8 cellular contexts compared by ENCODE assay signal in genomic region chr3:150546226-150547044, GRCh38. TPM values are rescaled to one million over a fixed set of nuclear protein-coding genes. Genes with fewer than 3 reads are reported as not detected.
DNase-seq lines count a peak whose midpoint lies in the region; ATAC-seq and TF ChIP-seq lines count a peak whose summit lies in the region.

EIF2A (plus strand) TSS chr3:150546787; CDS start chr3:150546803, 16 bp downstream.
SERP1 (minus strand) TSS chr3:150546496; CDS start chr3:150546135, 361 bp downstream.

- H3K4me2 ChIP-seq in Karpas-422 (ENCODE audit: low read depth, low read length, poor library complexity, severe bottlenecking), result peak within 1 kb of the TSS; percentile 96

- peak; percentile 93 for TF ChIP-seq POLR2A in esophagus muscularis mucosa (IDR thresholded peaks at IDR 0.05; ENCODE audit: low read depth)

- H2AFZ ChIP-seq in Karpas-422 (ENCODE audit: low read length), result peak within 1 kb of the TSS; percentile 44; the same call in 1 of the 2 replicates

- H3K27me3 ChIP-seq in Karpas-422 (ENCODE audit: low read length), result no peaks in the 10 kb centered on the region
- no peaks in the 10 kb centered on the region for H3K27me3 ChIP-seq in esophagus muscularis mucosa
- H3K27me3 ChIP-seq in muscle layer of duodenum (ENCODE audit: low read depth, low read length), result no peaks in the 10 kb centered on the region

- peak; percentile 89 for ATAC-seq in GM21825 (IDR thresholded peaks at IDR 0.05; ENCODE audit: unreplicated experiment)

- H3K9ac ChIP-seq in Karpas-422 (ENCODE audit: low read length), result peak within 1 kb of the TSS; percentile 93

- H3K27ac ChIP-seq in Karpas-422 (ENCODE audit: low read length) (peak within 1 kb of the TSS; percentile 75), esophagus muscularis mucosa (replicated peaks in 1 of 4) (peak within 1 kb of the TSS; percentile 97 to 100 (median 98)), muscle layer of duodenum (ENCODE audit: low read length) (peak within 1 kb of the TSS; percentile 94)

- peaks cover 70% of the 10 kb centered on the region for H3K79me2 ChIP-seq in Karpas-422 (ENCODE audit: low read length)

- no peak for TF ChIP-seq EP300 in esophagus muscularis mucosa (IDR thresholded peaks at IDR 0.05)

- no peaks in the 10 kb centered on the region for H3K9me2 ChIP-seq in Karpas-422 (replicated peaks; ENCODE audit: insufficient read depth, low read length)

- DNase-seq in DMS79 treated with DMSO at 0.1 percent for 48 hours (lab: John Stamatoyannopoulos, UW), result peak; percentile 94
- DNase-seq in Karpas-422, result peak; percentile 100
- peak; percentile 98 for DNase-seq in RKO (ENCODE audit: low spot score)
- DNase-seq in activated T-helper 1 cell treated with Interleukin-2 at 50 U/mL for 16 hours (ENCODE audit: low read depth), result peak; percentile 99
- peak; percentile 99 for DNase-seq in esophagus muscularis mucosa (ENCODE audit: extremely low spot score)
- DNase-seq in stimulated activated CD8-positive, alpha-beta memory T cell treated with anti-CD3 and anti-CD28 coated beads, Interleukin-7, amount 100 ng/mL, for 4 hours (ENCODE audit: low read depth in 2 of 2), result peak; percentile 99

- H3K36me3 ChIP-seq in Karpas-422 (ENCODE audit: insufficient read depth, low read length) (peaks cover 30% of the 10 kb centered on the region), esophagus muscularis mucosa (peaks cover 0 to 25% (median 18%) of the 10 kb centered on the region in 4 donors), muscle layer of duodenum (ENCODE audit: control insufficient read depth in 1 of 2, insufficient read depth in 2 of 2, low read length in 2 of 2) (peaks cover 10 to 11% of the 10 kb centered on the region in 2 donors)

- H3K4me3 ChIP-seq in Karpas-422 (ENCODE audit: low read length) (peak within 1 kb of the TSS; percentile 93), esophagus muscularis mucosa (peak within 1 kb of the TSS; percentile 72 to 95 (median 91)), muscle layer of duodenum (ENCODE audit: low read depth in 1 of 2, low read length in 2 of 2) (peak within 1 kb of the TSS; percentile 88 to 91)

- TF ChIP-seq CTCF in esophagus muscularis mucosa (IDR thresholded peaks at IDR 0.05), result peak in 1 of 3 experiments; percentile 3

- H4K20me1 ChIP-seq in Karpas-422 (ENCODE audit: insufficient read depth, low read depth, low read length), result peaks cover 25% of the 10 kb centered on the region

- 2% methylated on average over 16 of the region's 86 CpGs for WGBS in esophagus muscularis mucosa

- intact Hi-C loops in esophagus muscularis mucosa (cut with DNase I), result loop anchor here (2.0 to 5.0 kb wide), 2 partner anchors 56 to 136 kb away; partner anchors contain the start of gene SELENOT

- peaks cover 32% of the 10 kb centered on the region for H3K4me1 ChIP-seq in Karpas-422 (ENCODE audit: low read length)
- peaks cover 19 to 51% (median 43%) of the 10 kb centered on the region in 4 donors for H3K4me1 ChIP-seq in esophagus muscularis mucosa
- peaks cover 0 to 34% of the 10 kb centered on the region in 2 donors for H3K4me1 ChIP-seq in muscle layer of duodenum (ENCODE audit: control insufficient read depth in 1 of 2, insufficient read depth in 2 of 2, low read length in 2 of 2)

- H3K9me3 ChIP-seq in Karpas-422 (ENCODE audit: low read length) (no peaks in the 10 kb centered on the region), esophagus muscularis mucosa (no peaks in the 10 kb centered on the region), muscle layer of duodenum (ENCODE audit: control insufficient read depth in 1 of 2, low read length in 2 of 2) (no peaks in the 10 kb centered on the region)

RNA-seq across cellular contexts. Expression of gene EIF2A, which starts in this region (rescaled TPM):
- total RNA-seq in Karpas-422 (2014; rRNA removed; shearing (Covaris generic); ENCODE audit: low replicate concordance), result 147 and 161 TPM in 2 replicates
- total RNA-seq in esophagus muscularis mucosa, result 100 to 1,000 TPM; 113 to 176 (median 154) TPM

RNA-seq across cellular contexts. Expression of gene SERP1, which starts in this region (rescaled TPM):
- 168 and 321 TPM in 2 replicates for total RNA-seq in Karpas-422 (2014; rRNA removed; shearing (Covaris generic); ENCODE audit: low replicate concordance)
- 100 to 1,000 TPM; 117 to 177 (median 144) TPM for total RNA-seq in esophagus muscularis mucosa

Comparison
In these comparisons a context has a peak if more than half of its experiments do, and no peak if none do; other contexts are left out.
1. Peak in every context shown above with its lines: DNase-seq, ATAC-seq, H3K4me3 ChIP-seq and H3K27ac ChIP-seq.